Comparison of ENCODE assay signal across 9 cellular contexts in genomic region chr2:169221745-169222369, GRCh38.
DNase-seq lines count a peak whose midpoint lies in the region; ATAC-seq, FAIRE-seq and TF ChIP-seq lines count a peak whose summit lies in the region.
"Had no signal": no experiment of that assay in that cellular context is flagged by ENCODE, and none has a peak within 500 bp of the region (broad histone marks: within the 10 kb centered on the region; RNA-seq: fewer than 3 reads in every experiment).

No MANE protein-coding gene starts in this region.

- CTCF ChIA-PET in A549 (lab: Yijun Ruan, JAX) (interaction anchor here (0.7 to 2.7 kb wide), 12 partner anchors 12 to 112 kb away, joined by 3 to 15 read pairs (median 4); no protein-coding TSS in a partner anchor), Panc1 (lab: Charles Lee) (interaction anchor here (0.6 to 1.2 kb wide), 2 partner anchors 112 to 1119 kb away, joined by 3 to 8 read pairs; no protein-coding TSS in a partner anchor)

- H3K27ac ChIP-seq in A549 (no peak overlapping the region), Panc1 (ENCODE audit: low read length) (no peak overlapping the region), adrenal gland (no peak overlapping the region)
- H3K27ac ChIP-seq: skin epidermis had no signal

- in situ Hi-C loops in Panc1 (cut with HindIII; ENCODE audit: low pct_unique_long_range_greater_than_20kb, low sequenced_read_pairs), result no loop called here

- H3K4me3 ChIP-seq in A549 (no peak overlapping the region), Panc1 (ENCODE audit: low read depth in 2 of 2, low read length in 2 of 2) (no peak overlapping the region), adrenal gland (no peak overlapping the region)
- H3K4me3 ChIP-seq: skin epidermis had no signal

- TF ChIP-seq POLR2A in A549 (IDR thresholded peaks at IDR 0.05; ENCODE audit: low read length), result no peak
- TF ChIP-seq POLR2A in adrenal gland (IDR thresholded peaks at IDR 0.05), result no peak

- TF ChIP-seq CTCF in A549 (IDR thresholded peaks at IDR 0.05) (peak; percentile 61), Panc1 (IDR thresholded peaks at IDR 0.05) (peak; percentile 64; the same call in 1 of the 2 replicates), adrenal gland (IDR thresholded peaks at IDR 0.05) (peak in 2 of 6 experiments; percentile 15 to 31)

- no peaks in the 10 kb centered on the region for H3K4me1 Mint-ChIP-seq in activated T-cell treated with anti-CD3 and anti-CD28 coated beads, Interleukin-2, amount 50 U/mL, for 4 hours (ENCODE audit: low read depth)

- H3K36me3 ChIP-seq in Panc1 (ENCODE audit: control insufficient read depth, insufficient read depth, low read length), result no peaks in the 10 kb centered on the region; the same call in 1 of the 2 replicates
- H3K36me3 ChIP-seq in adrenal gland (replicated peaks in 1 of 2), result no peaks in the 10 kb centered on the region

- H3K27me3 ChIP-seq in Panc1 (ENCODE audit: control insufficient read depth, insufficient read depth, low read length) (peaks cover 6% of the 10 kb centered on the region), adrenal gland (no peaks in the 10 kb centered on the region)

- peak; percentile 5 to 21 for DNase-seq in A549 (ENCODE audit: low read depth in 1 of 2, low spot score in 1 of 2)
- DNase-seq in HCEC 1CT, result peak; percentile 21
- DNase-seq in Panc1 (ENCODE audit: low read depth, low spot score), result no peak
- peak; percentile 19 for DNase-seq in globus pallidus (ENCODE audit: low spot score)
- no peak for DNase-seq in adrenal gland
- DNase-seq in activated T-cell treated with anti-CD3 and anti-CD28 coated beads, Interleukin-2, amount 50 U/mL, for 4 hours, result no peak
- no peak for DNase-seq in left colon

- POLR2A ChIA-PET in A549 (lab: Yijun Ruan, JAX), result no interaction called here
- POLR2A ChIA-PET in Panc1 (lab: Charles Lee), result no interaction called here

- H3K4me1 ChIP-seq in A549 (no peaks in the 10 kb centered on the region), Panc1 (ENCODE audit: control insufficient read depth, insufficient read depth, low read length) (no peaks in the 10 kb centered on the region), adrenal gland (replicated peaks in 1 of 2) (no peaks in the 10 kb centered on the region)

- intact Hi-C loops in Panc1 (cut with micrococcal nuclease; ENCODE audit: unreplicated experiment) (loop anchor here (5.0 to 10.0 kb wide), 2 partner anchors 110 to 173 kb away; no protein-coding TSS in a partner anchor), adrenal gland (cut with DNase I) (no loop called here), left colon (cut with DNase I, micrococcal nuclease) (no loop called here)

- H3K4me2 ChIP-seq in A549, result no peak overlapping the region

- 5% methylated on average over 5 of the region's 5 CpGs for WGBS in A549 (ENCODE audit: missing lambda C conversion rate)
- 26 to 40% (median 36%) methylated on average over 5 of the region's 5 CpGs for WGBS in adrenal gland, 4 donors

- peak; percentile 42 to 55 for TF ChIP-seq RAD21 in A549 (conservative IDR thresholded peaks at IDR 0.05 in 1 of 2, IDR thresholded peaks at IDR 0.05 in 1 of 2)

- no peak overlapping the region for H3K4me3 Mint-ChIP-seq in activated T-cell treated with anti-CD3 and anti-CD28 coated beads, Interleukin-2, amount 50 U/mL, for 4 hours

- no peak for TF ChIP-seq EP300 in A549 (IDR thresholded peaks at IDR 0.05)

- no peaks in the 10 kb centered on the region for H3K9me3 Mint-ChIP-seq in activated T-cell treated with anti-CD3 and anti-CD28 coated beads, Interleukin-2, amount 50 U/mL, for 4 hours

- ATAC-seq in A549, result peak; percentile 76 to 79; a peak in 5 of 6 replicates
- ATAC-seq in Panc1, result 0 out of 2 replicates have a peak, but pooled peaks have one; percentile 34
- no peak for ATAC-seq in activated T-cell treated with anti-CD3 and anti-CD28 coated beads, Interleukin-2, amount 50 U/mL, for 4 hours
- ATAC-seq in left colon, result no peak
- no peak for ATAC-seq in GM18498 (IDR thresholded peaks at IDR 0.05; ENCODE audit: unreplicated experiment)

- no TSS peak for BruUV-seq in Panc1 (replicated peaks; lab: Mats Ljungman, UMichigan)

- no peaks in the 10 kb centered on the region for H3K9me3 ChIP-seq in A549
- no peaks in the 10 kb centered on the region for H3K9me3 ChIP-seq in Panc1 (ENCODE audit: control insufficient read depth, insufficient read depth, low read depth, low read length)
- H3K9me3 ChIP-seq in adrenal gland (replicated peaks in 1 of 3), result no peaks in the 10 kb centered on the region

- H3K27me3 Mint-ChIP-seq in activated T-cell treated with anti-CD3 and anti-CD28 coated beads, Interleukin-2, amount 50 U/mL, for 4 hours (ENCODE audit: low read depth), result no peaks in the 10 kb centered on the region

- no peaks in the 10 kb centered on the region for H3K36me3 Mint-ChIP-seq in activated T-cell treated with anti-CD3 and anti-CD28 coated beads, Interleukin-2, amount 50 U/mL, for 4 hours (ENCODE audit: insufficient read depth)

- no peak for FAIRE-seq in A549 (lab: Jason Lieb, UNC)

TF ChIP-seq in A549, 52 proteins besides CTCF, POLR2A, EP300 and RAD21:
- peak; percentile 46; the same call in 1 of the 3 replicates for TF ChIP-seq SMC3 (IDR thresholded peaks at IDR 0.05)
- no peak for TF ChIP-seq ESRRA (IDR thresholded peaks at IDR 0.05; ENCODE audit: borderline replicate concordance, low read length)

Comparison
In these comparisons a context has a peak if more than half of its experiments do, and no peak if none do; other contexts are left out.
1. ATAC-seq: peak in A549 (2 of 2) and Panc1 (single experiment); none in activated T-cell treated with anti-CD3 and anti-CD28 coated beads, Interleukin-2, amount 50 U/mL, for 4 hours (0 of 2), left colon (single experiment) and GM18498 (single experiment).
2. DNase-seq: peak in A549 (2 of 2), HCEC 1CT (single experiment) and globus pallidus (single experiment); none in Panc1 (single experiment), adrenal gland (0 of 7), activated T-cell treated with anti-CD3 and anti-CD28 coated beads, Interleukin-2, amount 50 U/mL, for 4 hours (single experiment) and left colon (0 of 2).